Comparison of ENCODE assay signal across 8 cellular contexts in the genomic region with DNA sequence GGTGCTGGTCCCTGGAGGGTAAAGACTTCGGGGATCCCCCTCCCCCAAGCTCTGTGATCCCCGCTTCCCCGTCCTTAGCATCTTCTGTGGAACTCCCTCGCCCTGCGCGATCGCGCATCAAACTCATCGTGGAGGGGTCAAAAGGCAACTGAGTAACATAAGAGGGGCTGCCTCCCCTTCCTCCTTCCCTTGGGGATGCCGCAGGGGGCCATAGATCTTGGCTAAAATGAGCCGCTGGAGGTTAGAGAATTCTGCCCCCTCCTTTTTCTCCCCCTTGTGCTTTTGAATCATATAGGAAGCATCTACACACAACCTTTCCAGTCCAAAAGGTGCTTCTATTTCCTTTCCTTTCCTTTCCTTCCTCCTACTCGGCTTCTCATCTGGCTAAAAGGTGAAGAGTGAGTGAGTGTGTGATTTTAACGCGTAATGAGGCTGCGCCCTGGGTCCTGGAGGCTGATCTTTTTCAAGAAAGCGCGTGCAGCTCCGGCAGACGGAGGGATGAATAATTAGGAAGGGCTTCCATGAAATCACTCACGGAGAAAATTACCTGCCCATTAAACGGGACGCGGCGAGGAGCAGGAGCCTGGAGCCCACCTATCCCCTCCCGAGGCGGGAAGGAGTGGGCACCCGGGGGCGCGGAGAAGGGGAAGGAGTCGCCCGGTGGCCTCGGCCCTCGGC. TPM values are rescaled to one million over a fixed set of nuclear protein-coding genes. Genes with fewer than 3 reads are reported as not detected.
DNase-seq lines count a peak whose midpoint lies in the region; ATAC-seq lines count a peak whose summit lies in the region.

No MANE protein-coding gene starts in this region.

- H2AFZ ChIP-seq in neuronal stem cell (ENCODE audit: low read length), result peak overlapping the region; percentile 85

- no peaks in the 10 kb centered on the region for H3K9me3 Mint-ChIP-seq in activated CD4-positive, alpha-beta memory T cell treated with anti-CD3 and anti-CD28 coated beads for 36 hours

- H3K4me1 ChIP-seq in neuronal stem cell (ENCODE audit: control insufficient read depth in 2 of 2, insufficient read depth in 1 of 2, low read depth in 1 of 2, low read length in 2 of 2), result peaks cover 4 to 7% of the 10 kb centered on the region in 2 donors

- peaks cover 22% of the 10 kb centered on the region for H3K27me3 Mint-ChIP-seq in activated CD4-positive, alpha-beta memory T cell treated with anti-CD3 and anti-CD28 coated beads for 36 hours

- peak overlapping the region; percentile 73 for H3K23ac ChIP-seq in neuronal stem cell (ENCODE audit: low read depth, low read length, poor library complexity)

- no peaks in the 10 kb centered on the region for H3K79me1 ChIP-seq in neuronal stem cell (ENCODE audit: low read depth, low read length)

- no CpG with 5 or more reads among the region's 33 CpGs for WGBS in neuronal stem cell (ENCODE audit: extremely low coverage in 2 of 2, insufficient read length in 2 of 2, insufficient replicate concordance in 1 of 2), 2 donors

- no peak overlapping the region for H2BK120ac ChIP-seq in neuronal stem cell (ENCODE audit: low read depth, low read length)

- H3K27ac ChIP-seq in neuronal stem cell (replicated peaks; ENCODE audit: low read length), result peak overlapping the region; percentile 80

- H3K27me3 ChIP-seq in neuronal stem cell (ENCODE audit: control insufficient read depth in 3 of 3, insufficient read depth in 3 of 3, low read depth in 1 of 3, low read length in 3 of 3), result peaks cover 0 to 26% (median 0%) of the 10 kb centered on the region in 3 experiments

- ATAC-seq in GM21447 (IDR thresholded peaks at IDR 0.05; ENCODE audit: unreplicated experiment), result no peak

- H2BK5ac ChIP-seq in neuronal stem cell (ENCODE audit: low read length), result peak overlapping the region; percentile 68

- H3K4me3 ChIP-seq in neuronal stem cell (ENCODE audit: low read length in 2 of 2), result peak overlapping the region; percentile 46 to 89

- no peak overlapping the region for H3K4ac ChIP-seq in neuronal stem cell (ENCODE audit: low read length)

- POLR2A ChIA-PET in activated CD4-positive, alpha-beta memory T cell treated with anti-CD3 and anti-CD28 coated beads for 36 hours (lab: Charles Lee), result no interaction called here

- no peak overlapping the region for H2AK5ac ChIP-seq in neuronal stem cell (ENCODE audit: low read depth, low read length)

- peak; percentile 24 for DNase-seq in DMS153 treated with DMSO at 0.1 percent for 48 hours (lab: John Stamatoyannopoulos, UW; ENCODE audit: unreplicated experiment)
- peak; percentile 23 for DNase-seq in NCI-H774 (lab: John Stamatoyannopoulos, UW)
- peak; percentile 6 for DNase-seq in fibroblast of gingiva (ENCODE audit: low read depth)
- peak; percentile 63 for DNase-seq in neuronal stem cell (ENCODE audit: low spot score)
- DNase-seq in KG1 (lab: John Stamatoyannopoulos, UW), result no peak
- DNase-seq in activated CD4-positive, alpha-beta memory T cell treated with anti-CD3 and anti-CD28 coated beads for 36 hours, result no peak
- no peak for DNase-seq in NOMO-1 treated with DMSO at 0.1 percent for 48 hours (lab: John Stamatoyannopoulos, UW; ENCODE audit: unreplicated experiment)

- peak overlapping the region; percentile 95 for H3K18ac ChIP-seq in neuronal stem cell (ENCODE audit: low read length)

- H4K91ac ChIP-seq in neuronal stem cell (ENCODE audit: low read depth, low read length, poor library complexity), result no peak overlapping the region

- no peak overlapping the region for H3K14ac ChIP-seq in neuronal stem cell (ENCODE audit: low read length)

- no peak overlapping the region for H3K4me3 Mint-ChIP-seq in activated CD4-positive, alpha-beta memory T cell treated with anti-CD3 and anti-CD28 coated beads for 36 hours

- no peaks in the 10 kb centered on the region for H3K36me3 ChIP-seq in neuronal stem cell (replicated peaks in 1 of 2; ENCODE audit: control insufficient read depth in 2 of 2, insufficient read depth in 2 of 2, low read length in 2 of 2)

- CTCF ChIA-PET in activated CD4-positive, alpha-beta memory T cell treated with anti-CD3 and anti-CD28 coated beads for 36 hours (lab: Charles Lee), result no interaction called here

- H4K8ac ChIP-seq in neuronal stem cell (ENCODE audit: low read depth, low read length), result no peak overlapping the region

- H3K4me2 ChIP-seq in neuronal stem cell (ENCODE audit: insufficient read depth, low read length, poor library complexity, severe bottlenecking), result peak overlapping the region; percentile 91

- no peaks in the 10 kb centered on the region for H3K9me3 ChIP-seq in neuronal stem cell (replicated peaks in 1 of 2; ENCODE audit: control insufficient read depth in 2 of 2, insufficient read depth in 1 of 2, low read depth in 1 of 2, low read length in 2 of 2)

- H3K36me3 Mint-ChIP-seq in activated CD4-positive, alpha-beta memory T cell treated with anti-CD3 and anti-CD28 coated beads for 36 hours, result peaks cover 1% of the 10 kb centered on the region

- peak overlapping the region; percentile 81 for H2BK15ac ChIP-seq in neuronal stem cell (ENCODE audit: low read length)

- H3K27ac Mint-ChIP-seq in activated CD4-positive, alpha-beta memory T cell treated with anti-CD3 and anti-CD28 coated beads for 36 hours, result no peak overlapping the region

- H2BK12ac ChIP-seq in neuronal stem cell (ENCODE audit: low read length), result no peak overlapping the region

- H3K4me1 Mint-ChIP-seq in activated CD4-positive, alpha-beta memory T cell treated with anti-CD3 and anti-CD28 coated beads for 36 hours (ENCODE audit: low read depth), result no peaks in the 10 kb centered on the region

- H3K9ac ChIP-seq in neuronal stem cell (ENCODE audit: low read depth, low read length, poor library complexity), result peak overlapping the region; percentile 88

- intact Hi-C loops in activated CD4-positive, alpha-beta memory T cell treated with anti-CD3 and anti-CD28 coated beads for 36 hours (cut with micrococcal nuclease), result loop anchor here (5.0 kb wide), 1 partner anchor 1608 kb away; no protein-coding TSS in a partner anchor

RNA-seq across cellular contexts. Expression of gene ROBO2, which starts 0.8 kb away (rescaled TPM):
- polyA plus RNA-seq in neuronal stem cell (2013, experiment 1 of 2), result 6.2 TPM
- polyA plus RNA-seq in neuronal stem cell (2013, experiment 2 of 2), result 6.0 TPM
- not detected for total RNA-seq in activated CD4-positive, alpha-beta memory T cell treated with anti-CD3 and anti-CD28 coated beads for 36 hours

Comparison
In these comparisons a context has a peak if more than half of its experiments do, and no peak if none do; other contexts are left out.
1. DNase-seq: peak in DMS153 treated with DMSO at 0.1 percent for 48 hours (single experiment), NCI-H774 (single experiment), fibroblast of gingiva (single experiment) and neuronal stem cell (single experiment); none in KG1 (single experiment), activated CD4-positive, alpha-beta memory T cell treated with anti-CD3 and anti-CD28 coated beads for 36 hours (single experiment) and NOMO-1 treated with DMSO at 0.1 percent for 48 hours (single experiment).